Comparison of ENCODE assay signal across 1 cellular context in the genomic region with DNA sequence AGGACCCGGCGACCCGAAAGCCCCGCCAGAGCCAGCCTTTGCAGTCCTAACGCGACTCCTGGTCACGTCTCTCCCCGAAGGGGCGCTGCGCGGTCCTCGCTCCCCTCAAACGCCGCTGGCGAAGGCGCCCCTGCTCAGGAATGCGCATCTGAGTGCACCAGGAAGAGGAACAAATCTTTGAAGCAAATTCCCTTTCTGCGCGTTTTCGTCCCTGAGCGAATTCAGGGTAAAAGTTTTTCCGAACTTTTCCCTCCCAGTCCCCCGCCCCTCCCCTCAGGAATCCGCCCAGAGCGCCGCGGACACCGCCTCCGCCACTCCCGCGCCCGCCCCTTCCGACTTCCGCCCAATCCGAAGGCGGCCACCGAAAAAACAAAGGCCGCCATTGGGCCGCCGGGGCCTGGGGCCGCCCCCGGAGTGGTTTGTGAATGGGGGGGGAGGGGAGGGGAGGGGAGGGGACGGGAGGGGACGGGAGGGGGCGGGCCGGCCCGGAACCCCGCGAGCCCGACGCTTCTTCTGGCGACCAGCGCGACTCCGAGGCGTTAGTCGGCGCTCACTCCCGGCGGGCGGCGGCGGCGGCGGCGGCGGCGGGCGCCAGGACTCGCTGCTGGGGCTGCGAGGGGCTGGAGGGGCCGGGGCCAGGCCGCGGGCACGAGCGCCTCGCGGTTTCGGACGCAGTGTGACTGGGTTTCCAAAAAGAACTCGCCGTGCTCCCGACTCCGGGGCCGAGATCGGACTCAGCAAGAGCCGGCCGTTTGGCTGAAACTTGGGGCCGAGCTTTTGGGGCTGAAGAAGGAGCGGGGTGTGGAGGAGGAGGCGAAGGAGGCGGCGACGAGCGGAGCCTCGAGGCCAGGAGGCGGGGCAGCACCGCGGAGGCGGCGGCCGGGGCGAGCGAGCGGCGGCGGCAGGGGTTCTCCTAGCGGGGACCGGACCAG.
TF ChIP-seq lines count a peak whose summit lies in the region.

A gene (plus strand): TSS at position 539 of the 932 bp plus-strand sequence. CDS start 793 bp downstream, outside the sequence.

TF ChIP-seq in K562, 482 proteins besides CTCF, POLR2A, EP300 and RAD21 (continued from another document):
- TF ChIP-seq RBM25 (IDR thresholded peaks at IDR 0.05; ENCODE audit: low read depth, low read length, severe bottlenecking) = peak; percentile 89
- TF ChIP-seq ZFX (CRISPR knock-in tag; IDR thresholded peaks at IDR 0.05) = peak; percentile 81
- no peak for TF ChIP-seq IRF2 (CRISPR knock-in tag; IDR thresholded peaks at IDR 0.05)
- TF ChIP-seq, protein P1, sequence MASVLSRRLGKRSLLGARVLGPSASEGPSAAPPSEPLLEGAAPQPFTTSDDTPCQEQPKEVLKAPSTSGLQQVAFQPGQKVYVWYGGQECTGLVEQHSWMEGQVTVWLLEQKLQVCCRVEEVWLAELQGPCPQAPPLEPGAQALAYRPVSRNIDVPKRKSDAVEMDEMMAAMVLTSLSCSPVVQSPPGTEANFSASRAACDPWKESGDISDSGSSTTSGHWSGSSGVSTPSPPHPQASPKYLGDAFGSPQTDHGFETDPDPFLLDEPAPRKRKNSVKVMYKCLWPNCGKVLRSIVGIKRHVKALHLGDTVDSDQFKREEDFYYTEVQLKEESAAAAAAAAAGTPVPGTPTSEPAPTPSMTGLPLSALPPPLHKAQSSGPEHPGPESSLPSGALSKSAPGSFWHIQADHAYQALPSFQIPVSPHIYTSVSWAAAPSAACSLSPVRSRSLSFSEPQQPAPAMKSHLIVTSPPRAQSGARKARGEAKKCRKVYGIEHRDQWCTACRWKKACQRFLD (CRISPR knock-in tag; IDR thresholded peaks at IDR 0.05) = 0 out of 2 replicates have a peak, but pooled peaks have one; percentile 30
- no peak for TF ChIP-seq POLR3A (IDR thresholded peaks at IDR 0.05; ENCODE audit: borderline replicate concordance, extremely low read depth, insufficient read depth, insufficient read length)
- TF ChIP-seq ZNF707 (CRISPR knock-in tag; conservative IDR thresholded peaks at IDR 0.05) = no peak
- peak; percentile 27 for TF ChIP-seq KDM5B (IDR thresholded peaks at IDR 0.05; ENCODE audit: insufficient replicate concordance, low read depth, low read length)
- peak; percentile 51 for TF ChIP-seq FIP1L1 (IDR thresholded peaks at IDR 0.05; ENCODE audit: low read depth, low read length, poor library complexity, severe bottlenecking)
- 0 out of 2 replicates have a peak, but pooled peaks have one; percentile 25 for TF ChIP-seq RB1 (IDR thresholded peaks at IDR 0.05; ENCODE audit: low read depth)
- TF ChIP-seq CEBPG (CRISPR knock-in tag; IDR thresholded peaks at IDR 0.05) = no peak
- no peak for TF ChIP-seq CEBPG (tag; conservative IDR thresholded peaks at IDR 0.05 in 1 of 2, IDR thresholded peaks at IDR 0.05 in 1 of 2)
